In genomic region chr10:44506386-44506785, GRCh38 we compare ENCODE assay signal across 1 cellular context.
TF ChIP-seq lines count a peak whose summit lies in the region.

No MANE protein-coding gene starts in this region.

TF ChIP-seq in GM23338, 12 proteins besides CTCF, POLR2A, EP300 and RAD21 (continued from another document):
- TF ChIP-seq, protein P1, sequence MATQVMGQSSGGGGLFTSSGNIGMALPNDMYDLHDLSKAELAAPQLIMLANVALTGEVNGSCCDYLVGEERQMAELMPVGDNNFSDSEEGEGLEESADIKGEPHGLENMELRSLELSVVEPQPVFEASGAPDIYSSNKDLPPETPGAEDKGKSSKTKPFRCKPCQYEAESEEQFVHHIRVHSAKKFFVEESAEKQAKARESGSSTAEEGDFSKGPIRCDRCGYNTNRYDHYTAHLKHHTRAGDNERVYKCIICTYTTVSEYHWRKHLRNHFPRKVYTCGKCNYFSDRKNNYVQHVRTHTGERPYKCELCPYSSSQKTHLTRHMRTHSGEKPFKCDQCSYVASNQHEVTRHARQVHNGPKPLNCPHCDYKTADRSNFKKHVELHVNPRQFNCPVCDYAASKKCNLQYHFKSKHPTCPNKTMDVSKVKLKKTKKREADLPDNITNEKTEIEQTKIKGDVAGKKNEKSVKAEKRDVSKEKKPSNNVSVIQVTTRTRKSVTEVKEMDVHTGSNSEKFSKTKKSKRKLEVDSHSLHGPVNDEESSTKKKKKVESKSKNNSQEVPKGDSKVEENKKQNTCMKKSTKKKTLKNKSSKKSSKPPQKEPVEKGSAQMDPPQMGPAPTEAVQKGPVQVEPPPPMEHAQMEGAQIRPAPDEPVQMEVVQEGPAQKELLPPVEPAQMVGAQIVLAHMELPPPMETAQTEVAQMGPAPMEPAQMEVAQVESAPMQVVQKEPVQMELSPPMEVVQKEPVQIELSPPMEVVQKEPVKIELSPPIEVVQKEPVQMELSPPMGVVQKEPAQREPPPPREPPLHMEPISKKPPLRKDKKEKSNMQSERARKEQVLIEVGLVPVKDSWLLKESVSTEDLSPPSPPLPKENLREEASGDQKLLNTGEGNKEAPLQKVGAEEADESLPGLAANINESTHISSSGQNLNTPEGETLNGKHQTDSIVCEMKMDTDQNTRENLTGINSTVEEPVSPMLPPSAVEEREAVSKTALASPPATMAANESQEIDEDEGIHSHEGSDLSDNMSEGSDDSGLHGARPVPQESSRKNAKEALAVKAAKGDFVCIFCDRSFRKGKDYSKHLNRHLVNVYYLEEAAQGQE (IDR thresholded peaks at IDR 0.05; ENCODE audit: unreplicated experiment): no peak
- TF ChIP-seq STAT1 (IDR thresholded peaks at IDR 0.05; ENCODE audit: unreplicated experiment): no peak
- TF ChIP-seq EZH2 (IDR thresholded peaks at IDR 0.05; ENCODE audit: low read depth, unreplicated experiment): no peak
- no peak for TF ChIP-seq NANOG (IDR thresholded peaks at IDR 0.05; ENCODE audit: borderline replicate concordance)
- no peak for TF ChIP-seq ZNF114 (CRISPR knock-in tag; IDR thresholded peaks at IDR 0.05)
- TF ChIP-seq EZH2phosphoT487 (IDR thresholded peaks at IDR 0.05; ENCODE audit: unreplicated experiment): no peak
